13 cellular contexts compared by ENCODE assay signal in genomic region chr9:93463638-93464248, GRCh38. TPM values are rescaled to one million over a fixed set of nuclear protein-coding genes. Genes with fewer than 3 reads are reported as not detected.
DNase-seq lines count a peak whose midpoint lies in the region; ATAC-seq, FAIRE-seq and TF ChIP-seq lines count a peak whose summit lies in the region.
"Had no signal": no experiment of that assay in that cellular context is flagged by ENCODE, and none has a peak within 500 bp of the region (broad histone marks: within the 10 kb centered on the region; RNA-seq: fewer than 3 reads in every experiment).

No MANE protein-coding gene starts in this region.

- peak; percentile 6 for FAIRE-seq in H54 (lab: Jason Lieb, UNC)

- H3K9me3 Mint-ChIP-seq in WTC11 (no peaks in the 10 kb centered on the region), mesothelial cell of epicardium (no peaks in the 10 kb centered on the region)
- H3K9me3 Mint-ChIP-seq: nephron had no signal

- ATAC-seq in WTC11, result no peak
- ATAC-seq in GM18517 (IDR thresholded peaks at IDR 0.05; ENCODE audit: unreplicated experiment), result no peak
- ATAC-seq in HG02885 (IDR thresholded peaks at IDR 0.05; ENCODE audit: poor library complexity, unreplicated experiment), result no peak

- TF ChIP-seq CTCF in WTC11 (IDR thresholded peaks at IDR 0.05) (no peak), mesothelial cell of epicardium (IDR thresholded peaks at IDR 0.05; ENCODE audit: unreplicated experiment) (no peak)

- H3K27me3 Mint-ChIP-seq in WTC11 (ENCODE audit: low read depth) (no peaks in the 10 kb centered on the region), mesothelial cell of epicardium (ENCODE audit: low read depth) (no peaks in the 10 kb centered on the region)

- H3K4me1 Mint-ChIP-seq in WTC11, result peaks cover 86% of the 10 kb centered on the region
- H3K4me1 Mint-ChIP-seq in mesothelial cell of epicardium, result peaks cover 55% of the 10 kb centered on the region

- CTCF ChIA-PET in WTC11 (lab: Charles Lee), result interaction anchor here (2.4 kb wide), 1 partner anchor 310 kb away, joined by 7 read pairs; no protein-coding TSS in a partner anchor

- H3K27ac Mint-ChIP-seq in WTC11 (peak overlapping the region; percentile 94), mesothelial cell of epicardium (peak overlapping the region; percentile 59)
- H3K27ac Mint-ChIP-seq: nephron had no signal

- H3K4me3 Mint-ChIP-seq in WTC11 (no peak overlapping the region), mesothelial cell of epicardium (no peak overlapping the region)
- H3K4me3 Mint-ChIP-seq: nephron had no signal

- DNase-seq in CD1c-positive myeloid dendritic cell (ENCODE audit: extremely low spot score) (peak; percentile 20), H54 (ENCODE audit: insufficient read length, low spot score) (no peak), WTC11 (ENCODE audit: low spot score) (no peak), mesothelial cell of epicardium (ENCODE audit: low spot score in 2 of 2, unreplicated experiment in 2 of 2) (no peak), NCI-H1930 (lab: John Stamatoyannopoulos, UW) (no peak), GDM1 (lab: John Stamatoyannopoulos, UW) (no peak)
- DNase-seq: NCI-H1417, NCI-H524 treated with DMSO at 0.1 percent for 48 hours, right lobe of liver, SHP77 treated with DMSO at 0.1 percent for 48 hours had no signal

- TF ChIP-seq POLR2A in H54 (IDR thresholded peaks at IDR 0.05; ENCODE audit: low read depth, low read length), result no peak

- POLR2A ChIA-PET in WTC11 (lab: Charles Lee), result no interaction called here

- H3K36me3 Mint-ChIP-seq in WTC11, result no peaks in the 10 kb centered on the region
- no peaks in the 10 kb centered on the region for H3K36me3 Mint-ChIP-seq in mesothelial cell of epicardium

TF ChIP-seq in WTC11, 78 proteins besides CTCF, POLR2A, EP300 and RAD21:
- TF ChIP-seq ZBTB43 (CRISPR knock-in tag; IDR thresholded peaks at IDR 0.05), result no peak
- no peak for TF ChIP-seq JUN (CRISPR knock-in tag; IDR thresholded peaks at IDR 0.05)
- TF ChIP-seq EMX1 (CRISPR knock-in tag; IDR thresholded peaks at IDR 0.05), result no peak

RNA-seq across cellular contexts. Expression of gene FAM120AOS, which starts 10.4 kb away (rescaled TPM):
- total RNA-seq in WTC11 (2021) (43.7 to 48.1 TPM (median 44.4 TPM) in 3 replicates), mesothelial cell of epicardium (39.0 to 40.0 TPM (median 39.0 TPM) in 3 replicates)

RNA-seq across cellular contexts. Expression of gene FAM120A, which starts 12.3 kb away (rescaled TPM):
- total RNA-seq in WTC11 (2021) (53.3 to 61.5 TPM (median 60.1 TPM) in 3 replicates), mesothelial cell of epicardium (58.9 to 62.0 TPM (median 59.4 TPM) in 3 replicates)
